Comparison of ENCODE assay signal across 2 cellular contexts in genomic region chr11:70398834-70399680, GRCh38.
TF ChIP-seq lines count a peak whose summit lies in the region.

No MANE protein-coding gene starts in this region.

TF ChIP-seq in IMR-90, 13 proteins besides CTCF, POLR2A, EP300 and RAD21 (continued from another document):
- TF ChIP-seq RCOR1 (IDR thresholded peaks at IDR 0.05; ENCODE audit: insufficient replicate concordance, low read length) (no peak), SMC3 (IDR thresholded peaks at IDR 0.05; ENCODE audit: low read depth, low read length) (no peak), CEBPB (IDR thresholded peaks at IDR 0.05; ENCODE audit: low read depth, low read length) (peak; percentile 68)

TF ChIP-seq in HEK293T, 16 proteins besides CTCF, POLR2A, EP300 and RAD21 (continued from another document):
- TF ChIP-seq HDGF (IDR thresholded peaks at IDR 0.05; ENCODE audit: borderline replicate concordance) = no peak
- TF ChIP-seq FOXK2 (IDR thresholded peaks at IDR 0.05) = no peak
- TF ChIP-seq LEF1 (IDR thresholded peaks at IDR 0.05; ENCODE audit: borderline replicate concordance) = no peak
- TF ChIP-seq ELF4 (IDR thresholded peaks at IDR 0.05) = no peak
